In the genomic region with DNA sequence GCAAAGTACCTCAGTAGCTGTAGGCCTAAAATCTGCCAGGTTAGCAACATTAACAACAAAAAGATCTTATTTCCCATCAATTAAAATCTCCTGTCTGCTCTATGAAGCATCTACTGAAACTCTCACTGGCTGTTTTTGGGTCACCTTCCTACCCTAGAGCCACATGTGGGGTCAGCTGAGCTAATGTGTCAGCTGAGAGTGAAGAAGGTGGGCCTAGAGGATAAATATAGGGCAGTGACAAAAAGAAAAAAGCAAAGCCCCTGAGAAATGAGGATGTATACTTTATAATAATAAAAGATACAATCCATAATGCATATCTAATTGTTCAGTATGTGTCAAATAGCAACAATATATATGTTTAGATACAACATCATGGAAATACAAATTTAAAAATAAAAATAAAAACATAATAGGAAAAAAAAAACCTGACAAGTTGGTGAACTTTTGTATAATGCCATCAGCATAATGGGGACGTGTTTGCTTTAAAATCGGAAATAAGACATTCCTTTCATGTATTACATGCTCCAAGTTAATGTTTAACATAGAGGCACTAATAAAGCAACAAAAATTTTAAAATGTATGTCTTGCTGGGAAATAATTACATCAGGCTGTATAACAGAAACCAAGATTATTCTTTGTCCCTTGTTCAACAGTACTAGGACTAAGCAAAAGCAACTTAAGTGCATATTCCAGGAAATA, we compare ENCODE assay signal across 1 cellular context.
TF ChIP-seq lines count a peak whose summit lies in the region.

No MANE protein-coding gene starts in this region.

TF ChIP-seq in K562, 482 proteins besides CTCF, POLR2A, EP300 and RAD21 (continued from another document):
- no peak for TF ChIP-seq FIP1L1 (IDR thresholded peaks at IDR 0.05; ENCODE audit: low read depth, low read length, poor library complexity, severe bottlenecking)
